Comparison of ENCODE assay signal across 20 cellular contexts in the genomic region with DNA sequence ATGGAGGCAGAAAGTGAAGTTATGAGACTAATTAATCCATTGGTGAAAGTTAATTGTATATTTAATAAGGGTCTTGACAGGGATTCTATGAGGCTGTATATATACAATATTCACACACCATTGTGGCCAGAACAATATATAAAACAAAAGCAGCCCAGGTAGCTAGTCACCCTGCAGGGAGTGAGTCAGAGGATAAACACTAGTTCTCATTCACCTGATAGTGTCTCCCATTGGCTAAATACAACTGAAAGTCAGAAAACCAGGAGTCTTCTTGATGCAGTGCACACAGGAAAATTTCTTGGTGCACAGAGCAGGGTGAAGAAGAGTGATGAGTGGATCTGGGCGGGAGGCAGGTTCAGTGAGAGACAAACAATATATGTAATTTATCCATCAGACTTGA.
"Had no signal": no experiment of that assay in that cellular context is flagged by ENCODE, and none has a peak within 500 bp of the region (broad histone marks: within the 10 kb centered on the region; RNA-seq: fewer than 3 reads in every experiment).

No MANE protein-coding gene starts in this region.

- H3K27ac Mint-ChIP-seq: activated CD4-positive, alpha-beta memory T cell treated with anti-CD3 and anti-CD28 coated beads, Interleukin-2, amount 10 ng/mL, durations not matched to agents 7 days and 5 days; activated CD4-positive, alpha-beta T cell treated with anti-CD3 and anti-CD28 coated beads, Interleukin-2, amount 10 ng/mL, durations not matched to agents 7 days and 5 days; activated T-helper 17 cell treated with anti-CD3 and anti-CD28 coated beads, Interleukin-2, amount 50 U/mL, for 72 hours; endodermal cell; natural killer cell treated with Interleukin-12 subunit alpha and Interleukin-12 subunit beta and Interleukin-15 and Interleukin-18, amount 100 ng/mL, for 72 hours had no signal

- H3K4me1 Mint-ChIP-seq: activated CD4-positive, alpha-beta memory T cell treated with anti-CD3 and anti-CD28 coated beads, Interleukin-2, amount 10 ng/mL, durations not matched to agents 7 days and 5 days; activated T-helper 17 cell treated with anti-CD3 and anti-CD28 coated beads, Interleukin-2, amount 50 U/mL, for 72 hours had no signal

- H3K9me3 Mint-ChIP-seq: activated CD4-positive, alpha-beta T cell treated with anti-CD3 and anti-CD28 coated beads, Interleukin-2, amount 10 ng/mL, durations not matched to agents 7 days and 5 days; endodermal cell had no signal

- ATAC-seq: activated T-cell treated with anti-CD3 and anti-CD28 coated beads, Interleukin-2, amount 50 U/mL, for 4 hours; activated T-helper 17 cell treated with anti-CD3 and anti-CD28 coated beads, Interleukin-2, amount 50 U/mL, for 72 hours; mucosa of descending colon; natural killer cell treated with Interleukin-12 subunit alpha and Interleukin-12 subunit beta and Interleukin-15 and Interleukin-18, amount 100 ng/mL, for 72 hours; right cardiac atrium; stimulated activated naive CD8-positive, alpha-beta T cell treated with anti-CD3 and anti-CD28 coated beads, Interleukin-15, Interleukin-2, amounts not matched to agents 100 U/mL and 50 U/mL, for 24 hours had no signal

- H3K27me3 Mint-ChIP-seq: activated CD4-positive, alpha-beta memory T cell treated with anti-CD3 and anti-CD28 coated beads, Interleukin-2, amount 10 ng/mL, durations not matched to agents 7 days and 5 days; activated CD4-positive, alpha-beta T cell treated with anti-CD3 and anti-CD28 coated beads, Interleukin-2, amount 10 ng/mL, durations not matched to agents 7 days and 5 days; activated T-helper 17 cell treated with anti-CD3 and anti-CD28 coated beads, Interleukin-2, amount 50 U/mL, for 72 hours; natural killer cell treated with Interleukin-12 subunit alpha and Interleukin-12 subunit beta and Interleukin-15 and Interleukin-18, amount 100 ng/mL, for 72 hours had no signal

- H3K4me3 Mint-ChIP-seq: activated CD4-positive, alpha-beta memory T cell treated with anti-CD3 and anti-CD28 coated beads, Interleukin-2, amount 10 ng/mL, durations not matched to agents 7 days and 5 days; activated CD4-positive, alpha-beta T cell treated with anti-CD3 and anti-CD28 coated beads, Interleukin-2, amount 10 ng/mL, durations not matched to agents 7 days and 5 days; activated T-cell treated with anti-CD3 and anti-CD28 coated beads, Interleukin-2, amount 50 U/mL, for 4 hours; activated T-helper 17 cell treated with anti-CD3 and anti-CD28 coated beads, Interleukin-2, amount 50 U/mL, for 72 hours; endodermal cell; natural killer cell treated with Interleukin-12 subunit alpha and Interleukin-12 subunit beta and Interleukin-15 and Interleukin-18, amount 100 ng/mL, for 72 hours had no signal

- DNase-seq: activated CD4-positive, alpha-beta memory T cell treated with anti-CD3 and anti-CD28 coated beads, Interleukin-2, amount 10 ng/mL, durations not matched to agents 7 days and 5 days; activated CD4-positive, alpha-beta T cell treated with anti-CD3 and anti-CD28 coated beads for 1 hour; activated CD4-positive, alpha-beta T cell treated with anti-CD3 and anti-CD28 coated beads, Interleukin-2, amount 10 ng/mL, durations not matched to agents 7 days and 5 days; activated gamma-delta T cell treated with Interleukin-2 at 50 U/mL for 16 hours; activated naive CD4-positive, alpha-beta T cell treated with anti-CD3 and anti-CD28 coated beads, Interleukin-2, amount 50 U/mL, for 16 hours; activated T-cell treated with anti-CD3 and anti-CD28 coated beads, Interleukin-2, amount 50 U/mL, for 4 hours; amniotic stem cell; brain microvascular endothelial cell; central memory CD4-positive, alpha-beta T cell; endodermal cell; esophagus squamous epithelium; left ventricle myocardium inferior; mucosa of descending colon; right cardiac atrium; spleen; stimulated activated naive CD8-positive, alpha-beta T cell treated with anti-CD3 and anti-CD28 coated beads, Interleukin-15, Interleukin-2, amounts not matched to agents 100 U/mL and 50 U/mL, for 24 hours; testis; transverse colon had no signal
